ENCODE assay signal across 19 cellular contexts in genomic region chr17:43611230-43611969, GRCh38. TPM values are rescaled to one million over a fixed set of nuclear protein-coding genes. Genes with fewer than 3 reads are reported as not detected.
"Had no signal": no experiment of that assay in that cellular context is flagged by ENCODE, and none has a peak within 500 bp of the region (broad histone marks: within the 10 kb centered on the region; RNA-seq: fewer than 3 reads in every experiment).

No MANE protein-coding gene starts in this region.

- H3K4me2 ChIP-seq: hepatocyte had no signal

- H3K27ac ChIP-seq: cardiac muscle cell, dorsolateral prefrontal cortex, hepatocyte, neutrophil, parathyroid adenoma, thoracic aorta had no signal

- H3K79me2 ChIP-seq: hepatocyte, parathyroid adenoma had no signal

- H3K36me3 ChIP-seq: cardiac muscle cell, left lung, neutrophil, thoracic aorta had no signal

- H3K27me3 ChIP-seq: cardiac muscle cell, dorsolateral prefrontal cortex, hepatocyte, left lung had no signal

- H3K9ac ChIP-seq: parathyroid adenoma had no signal

- H3K4me3 ChIP-seq: cardiac muscle cell, dorsolateral prefrontal cortex, hepatocyte, left lung, thoracic aorta had no signal

- ATAC-seq: activated CD8-positive, alpha-beta memory T cell treated with anti-CD3 and anti-CD28 coated beads, Interleukin-2, amount 10 ng/mL, durations not matched to agents 7 days and 5 days; left lung; naive thymus-derived CD8-positive, alpha-beta T cell; stimulated activated effector memory CD8-positive, alpha-beta T cell treated with anti-CD3 and anti-CD28 coated beads, Interleukin-12 subunit alpha, Interleukin-12 subunit beta, amount 100 ng/mL, for 72 hours had no signal

- FAIRE-seq: TTC549 had no signal

- DNase-seq: activated B cell treated with CpG ODN at 0.5 μM for 24 hours; activated CD4-positive, alpha-beta T cell treated with anti-CD3 and anti-CD28 coated beads, Interleukin-2, amount 10 ng/mL, durations not matched to agents 7 days and 5 days; activated CD8-positive, alpha-beta memory T cell treated with anti-CD3 and anti-CD28 coated beads, Interleukin-2, amount 10 ng/mL, durations not matched to agents 7 days and 5 days; activated naive CD4-positive, alpha-beta T cell treated with anti-CD3 and anti-CD28 coated beads, Interleukin-2, amount 10 ng/mL, durations not matched to agents 7 days and 5 days; activated T-cell treated with anti-CD3 and anti-CD28 coated beads, Interleukin-2, amount 50 U/mL, for 1 hour; dorsolateral prefrontal cortex; endodermal cell; islet precursor cell; left lung; naive thymus-derived CD8-positive, alpha-beta T cell had no signal

- H3K9me3 ChIP-seq: left lung, neutrophil, thoracic aorta had no signal

- H2AFZ ChIP-seq: hepatocyte, parathyroid adenoma had no signal

- H3K4me1 ChIP-seq: left lung, parathyroid adenoma had no signal

RNA-seq across cellular contexts. Expression of gene MEOX1, which starts 50.3 kb away (rescaled TPM):
- total RNA-seq: activated B cell treated with CpG ODN at 0.5 μM for 24 hours; dorsolateral prefrontal cortex; endodermal cell; epithelial cell of proximal tubule; naive thymus-derived CD8-positive, alpha-beta T cell; renal cortical epithelial cell had no signal
